In genomic region chr3:75816287-75816686, GRCh38 we compare ENCODE assay signal across 2 cellular contexts.
A peak's percentile ranks its signal among the peaks of the same experiment; 100 is the strongest.
TF ChIP-seq lines count a peak whose summit lies in the region.

No MANE protein-coding gene starts in this region.

TF ChIP-seq in WTC11, 78 proteins besides CTCF, POLR2A, EP300 and RAD21:
- peak; percentile 49; the same call in 1 of the 2 replicates for TF ChIP-seq TEAD1 (CRISPR knock-in tag; IDR thresholded peaks at IDR 0.05)

TF ChIP-seq in H1, 55 proteins besides CTCF, POLR2A, EP300 and RAD21:
- peak; percentile 54 for TF ChIP-seq TEAD4 (IDR thresholded peaks at IDR 0.05; ENCODE audit: low read depth, low read length)
